ENCODE assay signal across 1 cellular context in genomic region chr2:134167015-134167414, GRCh38.
TF ChIP-seq lines count a peak whose summit lies in the region.

No MANE protein-coding gene starts in this region.

TF ChIP-seq in K562, 482 proteins besides CTCF, POLR2A, EP300 and RAD21 (continued from another document):
- no peak for TF ChIP-seq CEBPG (CRISPR knock-in tag; IDR thresholded peaks at IDR 0.05)
- peak in 1 of 2 experiments; percentile 83; a peak in 2 of 4 replicates for TF ChIP-seq CEBPG (tag; conservative IDR thresholded peaks at IDR 0.05 in 1 of 2, IDR thresholded peaks at IDR 0.05 in 1 of 2)
- TF ChIP-seq TARDBP (IDR thresholded peaks at IDR 0.05): no peak
- TF ChIP-seq ATF4 (CRISPR knock-in tag; IDR thresholded peaks at IDR 0.05): 0 out of 2 replicates have a peak, but pooled peaks have one; percentile 32
- TF ChIP-seq SMC3 (conservative IDR thresholded peaks at IDR 0.05; ENCODE audit: insufficient read depth, low read depth, low read length): no peak
- TF ChIP-seq ETS2 (tag; IDR thresholded peaks at IDR 0.05; ENCODE audit: borderline replicate concordance, poor library complexity, severe bottlenecking): no peak
- peak; percentile 78; the same call in 1 of the 2 replicates for TF ChIP-seq ATF3 (IDR thresholded peaks at IDR 0.05)
- no peak for TF ChIP-seq ATF3 (CRISPR knock-in tag; conservative IDR thresholded peaks at IDR 0.05)
- no peak for TF ChIP-seq HEY1 (CRISPR knock-in tag; IDR thresholded peaks at IDR 0.05; ENCODE audit: borderline replicate concordance)
- TF ChIP-seq XRCC4 (IDR thresholded peaks at IDR 0.05; ENCODE audit: extremely low read depth, insufficient read depth, insufficient read length): no peak
- TF ChIP-seq HOMEZ (CRISPR knock-in tag; IDR thresholded peaks at IDR 0.05): no peak
- TF ChIP-seq SRSF3 (IDR thresholded peaks at IDR 0.05; ENCODE audit: insufficient read depth, low read length): no peak
TF ChIP-seq in K562: peak in this region for 10.
